ENCODE assay signal across 9 cellular contexts in the genomic region with DNA sequence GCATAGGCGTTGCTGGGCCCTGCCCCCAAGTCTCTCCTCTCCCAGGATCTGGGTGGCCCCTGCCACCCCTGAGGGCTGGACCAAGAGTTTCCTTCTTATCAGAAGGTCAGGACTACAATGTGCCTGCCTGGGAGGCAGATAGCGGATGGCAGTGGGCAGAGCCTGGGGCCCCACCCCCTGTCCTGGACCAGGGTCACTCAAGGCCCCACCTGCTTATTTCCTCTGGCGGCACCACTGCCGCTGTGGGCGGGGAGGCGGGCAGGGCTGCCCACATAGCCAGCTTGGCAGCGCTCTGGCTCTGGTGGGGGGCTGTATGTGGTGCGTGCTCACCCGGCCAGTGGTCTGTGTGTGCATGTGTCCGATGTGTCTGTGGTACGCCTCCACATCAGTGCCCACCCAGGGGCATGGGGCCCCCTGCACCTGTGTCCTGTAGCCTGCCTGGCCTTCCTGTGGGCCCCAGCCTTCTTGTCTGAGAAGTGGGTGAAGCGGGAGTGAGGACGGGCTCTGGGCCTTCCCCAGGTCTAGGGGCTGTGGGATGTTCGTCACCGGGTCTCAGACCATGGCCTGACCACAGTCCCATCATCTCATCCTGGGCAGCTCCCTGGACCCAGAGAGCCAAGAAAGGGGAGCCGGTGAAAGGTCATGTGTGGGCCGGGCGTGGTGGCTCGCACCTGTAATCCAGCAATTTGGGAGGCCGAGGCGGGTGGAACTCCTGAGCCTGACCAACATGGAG. TPM values are rescaled to one million over a fixed set of nuclear protein-coding genes. Genes with fewer than 3 reads are reported as not detected.
DNase-seq lines count a peak whose midpoint lies in the region; FAIRE-seq and TF ChIP-seq lines count a peak whose summit lies in the region.
"Had no signal": no experiment of that assay in that cellular context is flagged by ENCODE, and none has a peak within 500 bp of the region (broad histone marks: within the 10 kb centered on the region; RNA-seq: fewer than 3 reads in every experiment).

No MANE protein-coding gene starts in this region.

- H3K4me3 Mint-ChIP-seq in MCF 10A (ENCODE audit: unreplicated experiment) = peak overlapping the region; percentile 88

- peaks cover 10% of the 10 kb centered on the region for H3K27me3 Mint-ChIP-seq in MCF 10A (ENCODE audit: insufficient read depth, unreplicated experiment)

- peak; percentile 58 for DNase-seq in activated effector memory CD4-positive, alpha-beta T cell treated with anti-CD3 and anti-CD28 coated beads, Interleukin-2, amount 50 U/mL, for 16 hours
- DNase-seq in activated effector memory CD4-positive, alpha-beta T cell treated with Interleukin-2 at 50 U/mL for 16 hours = no peak
- DNase-seq in MCF 10A (ENCODE audit: unreplicated experiment) (peak; percentile 21), lung microvascular endothelial cell (ENCODE audit: low read depth in 2 of 2) (peak; percentile 47 to 65), urothelium cell line (ENCODE audit: low spot score) (peak; percentile 49), activated T-cell treated with anti-CD3 and anti-CD28 coated beads for 4 hours (no peak)
- DNase-seq in stimulated activated CD4-positive, alpha-beta T cell treated with anti-CD3 and anti-CD28 coated beads, Interleukin-12 subunit alpha, Interleukin-12 subunit beta, amount 100 ng/mL, for 4 hours = no peak
- no peak for DNase-seq in effector CD8-positive, alpha-beta T cell (lab: John Stamatoyannopoulos, UW)

- CTCF ChIA-PET in MCF 10A (lab: Yijun Ruan, JAX) = no interaction called here

- H3K36me3 Mint-ChIP-seq in MCF 10A (ENCODE audit: insufficient read depth, unreplicated experiment) = peaks cover 10% of the 10 kb centered on the region

- no peak for FAIRE-seq in urothelium cell line (lab: Jason Lieb, UNC)
- FAIRE-seq: GM19239 had no signal

- no peak overlapping the region for H3K27ac Mint-ChIP-seq in MCF 10A (ENCODE audit: low read depth, unreplicated experiment)

- intact Hi-C loops in MCF 10A (cut with micrococcal nuclease) = loop anchor here (10.0 kb wide), 1 partner anchor 75 kb away; a partner anchor contains a TSS

- no TSS peak for BruUV-seq in MCF 10A (replicated peaks; lab: Mats Ljungman, UMichigan)

- H3K9me3 Mint-ChIP-seq in MCF 10A (ENCODE audit: unreplicated experiment) = no peaks in the 10 kb centered on the region

- no peak for TF ChIP-seq CTCF in MCF 10A (IDR thresholded peaks at IDR 0.05; ENCODE audit: unreplicated experiment)

- POLR2A ChIA-PET in MCF 10A (lab: Yijun Ruan, JAX) = interaction anchor here (0.7 to 3.0 kb wide), 5 partner anchors 15 to 244 kb away, joined by 3 to 11 read pairs (median 4); a partner anchor contains a TSS

- H3K4me1 Mint-ChIP-seq in MCF 10A (ENCODE audit: insufficient read depth, unreplicated experiment) = peaks cover 25% of the 10 kb centered on the region

RNA-seq across cellular contexts. Expression of a gene that starts 3.0 kb away (rescaled TPM):
- total RNA-seq in MCF 10A (2022) (15.3 and 17.2 TPM in 2 replicates), lung microvascular endothelial cell (12.6 and 18.3 TPM in 2 replicates)

RNA-seq across cellular contexts. Expression of a gene that starts 6.0 kb away (rescaled TPM):
- 0.52 and 0.82 TPM in 2 replicates for total RNA-seq in MCF 10A (2022)
- 0.99 and 1.5 TPM in 2 replicates for total RNA-seq in lung microvascular endothelial cell

RNA-seq across cellular contexts. Expression of a gene that starts 41.4 kb away (rescaled TPM):
- total RNA-seq in MCF 10A (2022) (403 and 486 TPM in 2 replicates), lung microvascular endothelial cell (115 and 137 TPM in 2 replicates)

RNA-seq across cellular contexts. Expression of a gene that starts 41.7 kb away (rescaled TPM):
- 32.5 and 48.0 TPM in 2 replicates for total RNA-seq in MCF 10A (2022)
- total RNA-seq in lung microvascular endothelial cell = 13.1 and 14.1 TPM in 2 replicates

Comparison
In these comparisons a context has a peak if more than half of its experiments do, and no peak if none do; other contexts are left out.
1. DNase-seq: peak in activated effector memory CD4-positive, alpha-beta T cell treated with anti-CD3 and anti-CD28 coated beads, Interleukin-2, amount 50 U/mL, for 16 hours (single experiment), MCF 10A (single experiment), lung microvascular endothelial cell (2 of 2) and urothelium cell line (single experiment); none in activated effector memory CD4-positive, alpha-beta T cell treated with Interleukin-2 at 50 U/mL for 16 hours (single experiment), stimulated activated CD4-positive, alpha-beta T cell treated with anti-CD3 and anti-CD28 coated beads, Interleukin-12 subunit alpha, Interleukin-12 subunit beta, amount 100 ng/mL, for 4 hours (single experiment), effector CD8-positive, alpha-beta T cell (single experiment) and activated T-cell treated with anti-CD3 and anti-CD28 coated beads for 4 hours (single experiment).